ENCODE assay signal across 8 cellular contexts in genomic region chr22:31344369-31345330, GRCh38. TPM values are rescaled to one million over a fixed set of nuclear protein-coding genes. Genes with fewer than 3 reads are reported as not detected.
DNase-seq lines count a peak whose midpoint lies in the region; ATAC-seq and TF ChIP-seq lines count a peak whose summit lies in the region.

No MANE protein-coding gene starts in this region.

- no peaks in the 10 kb centered on the region for H3K27me3 ChIP-seq in Caco-2 (replicated peaks; ENCODE audit: control insufficient read depth, insufficient read depth, low read length)
- H3K27me3 ChIP-seq in right atrium auricular region = no peaks in the 10 kb centered on the region

- H3K9me3 ChIP-seq in Caco-2 (no peaks in the 10 kb centered on the region), right atrium auricular region (no peaks in the 10 kb centered on the region)

- H3K36me3 ChIP-seq in Caco-2 (ENCODE audit: control insufficient read depth, insufficient read depth, low read length) (peaks cover 4% of the 10 kb centered on the region; the same call in 1 of the 2 replicates), right atrium auricular region (peaks cover 20% of the 10 kb centered on the region)

- H3K27ac Mint-ChIP-seq in Caco-2 (ENCODE audit: unreplicated experiment) = peak overlapping the region; percentile 67
- H3K27ac Mint-ChIP-seq in activated naive CD8-positive, alpha-beta T cell = peak overlapping the region; percentile 92

- H3K4me1 ChIP-seq in Caco-2 = peaks cover 31% of the 10 kb centered on the region
- H3K4me1 ChIP-seq in right atrium auricular region = peaks cover 0 to 56% of the 10 kb centered on the region in 2 donors

- BruUV-seq in Caco-2 (replicated peaks; lab: Mats Ljungman, UMichigan) = no TSS peak

- DNase-seq in Caco-2 = no peak
- peak; percentile 76 for DNase-seq in NAMALWA (ENCODE audit: low spot score)
- DNase-seq in right atrium auricular region (ENCODE audit: low spot score) = peak; percentile 77
- DNase-seq in skeletal muscle cell (ENCODE audit: low read depth) = no peak
- no peak for DNase-seq in cerebellum (ENCODE audit: low spot score)

- peak overlapping the region; percentile 37 to 58 for H3K27ac ChIP-seq in right atrium auricular region

- H3K4me3 Mint-ChIP-seq in Caco-2 (ENCODE audit: unreplicated experiment) = peak overlapping the region; percentile 87
- peak overlapping the region; percentile 90 for H3K4me3 Mint-ChIP-seq in activated naive CD8-positive, alpha-beta T cell

- CTCF ChIA-PET in Caco-2 (lab: Charles Lee) = no interaction called here

- TF ChIP-seq CTCF in Caco-2 (IDR thresholded peaks at IDR 0.05; ENCODE audit: insufficient read depth in 1 of 2, low read depth in 1 of 2, low read length in 1 of 2, severe bottlenecking in 1 of 2, unreplicated experiment in 1 of 2) = no peak
- no peak for TF ChIP-seq CTCF in right atrium auricular region (IDR thresholded peaks at IDR 0.05)

- intact Hi-C loops in Caco-2 (cut with micrococcal nuclease; ENCODE audit: unreplicated experiment) = no loop called here

- H3K9me3 Mint-ChIP-seq in Caco-2 (ENCODE audit: unreplicated experiment) = no peaks in the 10 kb centered on the region
- no peaks in the 10 kb centered on the region for H3K9me3 Mint-ChIP-seq in activated naive CD8-positive, alpha-beta T cell (ENCODE audit: low read depth)

- H3K4me3 ChIP-seq in Caco-2 (ENCODE audit: low read depth, low read length) = peak overlapping the region; percentile 86
- peak overlapping the region; percentile 61 to 77 for H3K4me3 ChIP-seq in right atrium auricular region
- peak overlapping the region; percentile 64 for H3K4me3 ChIP-seq in skeletal muscle cell (ENCODE audit: low read depth, low read length)

- POLR2A ChIA-PET in Caco-2 (lab: Charles Lee) = no interaction called here

- ATAC-seq in HG02759 (IDR thresholded peaks at IDR 0.05; ENCODE audit: unreplicated experiment) (no peak), GM21423 (IDR thresholded peaks at IDR 0.05; ENCODE audit: unreplicated experiment) (no peak)

- H3K4me1 Mint-ChIP-seq in Caco-2 (ENCODE audit: low read depth, unreplicated experiment) = peaks cover 29% of the 10 kb centered on the region
- peaks cover 49% of the 10 kb centered on the region for H3K4me1 Mint-ChIP-seq in activated naive CD8-positive, alpha-beta T cell (ENCODE audit: low read depth)

- peaks cover 37% of the 10 kb centered on the region for H3K36me3 Mint-ChIP-seq in Caco-2 (ENCODE audit: insufficient read depth, unreplicated experiment)
- no peaks in the 10 kb centered on the region for H3K36me3 Mint-ChIP-seq in activated naive CD8-positive, alpha-beta T cell

- no peaks in the 10 kb centered on the region for H3K27me3 Mint-ChIP-seq in Caco-2 (ENCODE audit: insufficient read depth, unreplicated experiment)
- no peaks in the 10 kb centered on the region for H3K27me3 Mint-ChIP-seq in activated naive CD8-positive, alpha-beta T cell

RNA-seq across cellular contexts. Expression of gene PATZ1, which starts 1.5 kb away (rescaled TPM):
- total RNA-seq in Caco-2 (2022) (36.6 and 40.9 TPM in 2 replicates), right atrium auricular region (10 to 100 TPM in 1 of 2 donors, 1 to 10 TPM in 1; 9.2 to 15.5 TPM), cerebellum (35.9 TPM)

RNA-seq across cellular contexts. Expression of gene PIK3IP1, which starts 52.4 kb away (rescaled TPM):
- 0.68 and 0.72 TPM in 2 replicates for total RNA-seq in Caco-2 (2022)
- 10 to 100 TPM; 14.6 to 17.6 TPM for total RNA-seq in right atrium auricular region
- total RNA-seq in cerebellum = 11.2 TPM

RNA-seq across cellular contexts. Expression of gene DRG1, which starts 54.8 kb away (rescaled TPM):
- 78.3 and 87.6 TPM in 2 replicates for total RNA-seq in Caco-2 (2022)
- 10 to 100 TPM; 63.6 to 95.7 TPM for total RNA-seq in right atrium auricular region
- 44.9 TPM for total RNA-seq in cerebellum

Comparison
In these comparisons a context has a peak if more than half of its experiments do, and no peak if none do; other contexts are left out.
1. DNase-seq: peak in NAMALWA (single experiment) and right atrium auricular region (single experiment); none in Caco-2 (0 of 2), skeletal muscle cell (single experiment) and cerebellum (single experiment).
2. Peak in every context shown above with its lines, with median percentiles within 50 percentile points of each other: H3K4me3 ChIP-seq.